ENCODE assay signal across 10 cellular contexts in genomic region chr7:74305987-74306736, GRCh38. TPM values are rescaled to one million over a fixed set of nuclear protein-coding genes. Genes with fewer than 3 reads are reported as not detected.
DNase-seq lines count a peak whose midpoint lies in the region; ATAC-seq, FAIRE-seq and TF ChIP-seq lines count a peak whose summit lies in the region.
"Had no signal": no experiment of that assay in that cellular context is flagged by ENCODE, and none has a peak within 500 bp of the region (broad histone marks: within the 10 kb centered on the region; RNA-seq: fewer than 3 reads in every experiment).

No MANE protein-coding gene starts in this region.

- H3K27ac ChIP-seq in CD8-positive, alpha-beta T cell (ENCODE audit: low read depth, low read length): no peak overlapping the region
- peak overlapping the region; percentile 69 to 72 for H3K27ac ChIP-seq in coronary artery

- no peaks in the 10 kb centered on the region for H3K9me3 Mint-ChIP-seq in CD8-positive, alpha-beta T cell
- H3K9me3 Mint-ChIP-seq: neural crest cell had no signal

- no peaks in the 10 kb centered on the region for H3K36me3 Mint-ChIP-seq in CD8-positive, alpha-beta T cell

- DNase-seq in CD8-positive, alpha-beta T cell: no peak
- DNase-seq in NT2/D1 (ENCODE audit: low read depth, low spot score) (no peak), coronary artery (ENCODE audit: low spot score) (no peak), occipital lobe (lab: John Stamatoyannopoulos, UW) (peak; percentile 61), D721Med (ENCODE audit: insufficient read length, low spot score) (no peak)
- DNase-seq: DMS 273 treated with DMSO at 0.1 percent for 48 hours had no signal

- CTCF ChIA-PET in CD8-positive, alpha-beta T cell (lab: Charles Lee): no interaction called here

- H3K4me1 ChIP-seq in CD8-positive, alpha-beta T cell (ENCODE audit: insufficient read depth, low read length): peaks cover 16% of the 10 kb centered on the region
- peaks cover 11% of the 10 kb centered on the region for H3K4me1 ChIP-seq in NT2/D1 (ENCODE audit: insufficient read depth, insufficient read length)

- H3K4me3 ChIP-seq in CD8-positive, alpha-beta T cell (ENCODE audit: low read depth, low read length): peak overlapping the region; percentile 12
- H3K4me3 ChIP-seq in NT2/D1 (ENCODE audit: insufficient read length, low read depth) (no peak overlapping the region), coronary artery (peak overlapping the region; percentile 66)

- H3K27ac Mint-ChIP-seq in CD8-positive, alpha-beta T cell: no peak overlapping the region

- no peaks in the 10 kb centered on the region for H3K9me3 ChIP-seq in CD8-positive, alpha-beta T cell (ENCODE audit: low read length)
- no peaks in the 10 kb centered on the region for H3K9me3 ChIP-seq in NT2/D1 (ENCODE audit: insufficient read depth, low read length)

- H3K27me3 Mint-ChIP-seq in CD8-positive, alpha-beta T cell (ENCODE audit: low read depth): peaks cover 3% of the 10 kb centered on the region

- intact Hi-C loops in CD8-positive, alpha-beta T cell (cut with DNase I, micrococcal nuclease): loop anchor here in 1 of 2 experiments (5.0 kb wide), 1 partner anchor 94 kb away; the partner anchor contains the start of gene LAT2

- no peak for FAIRE-seq in D721Med (lab: Jason Lieb, UNC)

- POLR2A ChIA-PET in CD8-positive, alpha-beta T cell (lab: Charles Lee): no interaction called here

- H3K36me3 ChIP-seq in CD8-positive, alpha-beta T cell (ENCODE audit: insufficient read depth, low read length): no peaks in the 10 kb centered on the region
- no peaks in the 10 kb centered on the region for H3K36me3 ChIP-seq in NT2/D1 (ENCODE audit: insufficient read depth, insufficient read length, low read length)

- ATAC-seq in CD8-positive, alpha-beta T cell: peak; percentile 20
- ATAC-seq in HG03139 (IDR thresholded peaks at IDR 0.05; ENCODE audit: unreplicated experiment) (no peak), HG03342 (IDR thresholded peaks at IDR 0.05; ENCODE audit: unreplicated experiment) (no peak), HG03097 (IDR thresholded peaks at IDR 0.05; ENCODE audit: low FRiP score, unreplicated experiment) (no peak)

- H3K9ac ChIP-seq in NT2/D1 (ENCODE audit: insufficient read length, low read depth): peak overlapping the region; percentile 56

- H3K27me3 ChIP-seq in CD8-positive, alpha-beta T cell (ENCODE audit: insufficient read depth, low read length): no peaks in the 10 kb centered on the region
- no peaks in the 10 kb centered on the region for H3K27me3 ChIP-seq in NT2/D1 (ENCODE audit: insufficient read depth, insufficient read length)

- no peak for TF ChIP-seq CTCF in CD8-positive, alpha-beta T cell (IDR thresholded peaks at IDR 0.05)
- TF ChIP-seq CTCF in coronary artery (IDR thresholded peaks at IDR 0.05) (no peak), D721Med (IDR thresholded peaks at IDR 0.05; ENCODE audit: insufficient read depth, missing control alignments) (no peak)

- peaks cover 13% of the 10 kb centered on the region for H3K4me1 Mint-ChIP-seq in CD8-positive, alpha-beta T cell (ENCODE audit: low read depth)

- peak overlapping the region; percentile 72 for H3K4me3 Mint-ChIP-seq in CD8-positive, alpha-beta T cell
- H3K4me3 Mint-ChIP-seq: neural crest cell had no signal

RNA-seq across cellular contexts. Expression of gene CLIP2, which starts 17.0 kb away (rescaled TPM):
- total RNA-seq in CD8-positive, alpha-beta T cell: 1 to 10 TPM; 2.1 to 2.7 TPM
- 105 TPM for total RNA-seq in occipital lobe

RNA-seq across cellular contexts. Expression of gene RFC2, which starts 52.0 kb away (rescaled TPM):
- total RNA-seq in CD8-positive, alpha-beta T cell: 10 to 100 TPM in 1 of 2 experiments, 1 to 10 TPM in 1; 8.8 to 10.7 TPM
- 19.3 TPM for total RNA-seq in occipital lobe

Comparison
In these comparisons a context has a peak if more than half of its experiments do, and no peak if none do; other contexts are left out.
1. RNA of gene CLIP2, which starts 17.0 kb away (total RNA-seq): 105 TPM in occipital lobe (single experiment); 2.1 to 2.7 TPM in CD8-positive, alpha-beta T cell; every median in the first group is over 10 times any median in the second.